12 cellular contexts compared by ENCODE assay signal in genomic region chr1:231416896-231417295, GRCh38. TPM values are rescaled to one million over a fixed set of nuclear protein-coding genes. Genes with fewer than 3 reads are reported as not detected.
DNase-seq lines count a peak whose midpoint lies in the region; TF ChIP-seq lines count a peak whose summit lies in the region.
"Had no signal": no experiment of that assay in that cellular context is flagged by ENCODE, and none has a peak within 500 bp of the region (broad histone marks: within the 10 kb centered on the region; RNA-seq: fewer than 3 reads in every experiment).

No MANE protein-coding gene starts in this region.

- peaks cover 68% of the 10 kb centered on the region for H3K4me1 Mint-ChIP-seq in activated T-cell treated with anti-CD3 and anti-CD28 coated beads, Interleukin-2, amount 50 U/mL, for 24 hours (ENCODE audit: low read depth)

- H3K4me3 ChIP-seq in PC-9, result no peak overlapping the region; the same call in 1 of the 2 replicates
- H3K4me3 ChIP-seq in epithelial cell of proximal tubule (ENCODE audit: low read depth, low read length), result peak overlapping the region; percentile 77
- H3K4me3 ChIP-seq in spleen, result peak overlapping the region in 5 of 8 donors; percentile 80 to 95 (median 90)

- peaks cover 62% of the 10 kb centered on the region for H3K36me3 Mint-ChIP-seq in activated T-cell treated with anti-CD3 and anti-CD28 coated beads, Interleukin-2, amount 50 U/mL, for 24 hours (ENCODE audit: low read depth)

- no peak overlapping the region for H3K27ac Mint-ChIP-seq in activated T-cell treated with anti-CD3 and anti-CD28 coated beads, Interleukin-2, amount 50 U/mL, for 24 hours

- H3K4me2 ChIP-seq in PC-9, result peak overlapping the region; percentile 96

- H3K27ac ChIP-seq in PC-9, result no peak overlapping the region
- peak overlapping the region in 1 of 8 donors; percentile 99 for H3K27ac ChIP-seq in spleen

- TF ChIP-seq CTCF in PC-9 (conservative IDR thresholded peaks at IDR 0.05) (no peak), epithelial cell of proximal tubule (conservative IDR thresholded peaks at IDR 0.05; ENCODE audit: low read depth, low read length) (no peak), spleen (IDR thresholded peaks at IDR 0.05 in 8 of 11, conservative IDR thresholded peaks at IDR 0.05 in 3 of 11) (no peak)

- no peak for TF ChIP-seq POLR2A in spleen (IDR thresholded peaks at IDR 0.05)

- WGBS in spleen, 5 donors, result 17 to 48% (median 31%) methylated on average over 1 of the region's 1 CpG

- H2AFZ ChIP-seq in PC-9, result no peak overlapping the region

- H3F3A ChIP-seq in PC-9 (ENCODE audit: insufficient read depth, low read depth), result no peaks in the 10 kb centered on the region

- POLR2A ChIA-PET in PC-9 (lab: Charles Lee; ENCODE audit: unreplicated experiment), result no interaction called here

- CTCF ChIA-PET in PC-9 (lab: Charles Lee), result no interaction called here

- peak overlapping the region; percentile 81 for H3K4me3 Mint-ChIP-seq in activated T-cell treated with anti-CD3 and anti-CD28 coated beads, Interleukin-2, amount 50 U/mL, for 24 hours

- H3K4me1 ChIP-seq in PC-9 (replicated peaks; ENCODE audit: insufficient read depth) (peaks cover 33% of the 10 kb centered on the region), spleen (peaks cover 42 to 90% (median 68%) of the 10 kb centered on the region in 6 donors)

- H3K79me2 ChIP-seq in PC-9 (ENCODE audit: low read depth), result peaks cover 93% of the 10 kb centered on the region

- BruUV-seq in PC-9 (replicated peaks; lab: Mats Ljungman, UMichigan), result no TSS peak

- H3K9me2 ChIP-seq in PC-9 (ENCODE audit: insufficient read depth), result no peaks in the 10 kb centered on the region

- H3K27me3 ChIP-seq in PC-9 (ENCODE audit: insufficient read depth, low read depth) (no peaks in the 10 kb centered on the region), spleen (replicated peaks in 1 of 7) (no peaks in the 10 kb centered on the region)
- H3K27me3 ChIP-seq: uterus had no signal

- H3K27me3 Mint-ChIP-seq in activated T-cell treated with anti-CD3 and anti-CD28 coated beads, Interleukin-2, amount 50 U/mL, for 24 hours, result no peaks in the 10 kb centered on the region

- no peak for DNase-seq in activated T-cell treated with anti-CD3 and anti-CD28 coated beads, Interleukin-2, amount 50 U/mL, for 24 hours
- DNase-seq in activated T-cell treated with anti-CD3 and anti-CD28 coated beads, Interleukin-2, amount 50 U/mL, for 1 hour, result no peak
- DNase-seq in PC-9 (no peak), epithelial cell of proximal tubule (ENCODE audit: low read depth) (no peak), spleen (no peak), NCI-H446 (lab: John Stamatoyannopoulos, UW) (no peak), NCI-H128 (lab: John Stamatoyannopoulos, UW; ENCODE audit: unreplicated experiment) (no peak), D341Med (ENCODE audit: low spot score) (no peak)
- DNase-seq: cortex of kidney, hypothalamus, SW 1271, uterus had no signal

- no peaks in the 10 kb centered on the region for H3K9me3 Mint-ChIP-seq in activated T-cell treated with anti-CD3 and anti-CD28 coated beads, Interleukin-2, amount 50 U/mL, for 24 hours

- H3K9me3 ChIP-seq in PC-9 (ENCODE audit: insufficient read depth, low read depth) (no peaks in the 10 kb centered on the region), spleen (no peaks in the 10 kb centered on the region)
- H3K9me3 ChIP-seq: uterus had no signal

- H4K20me1 ChIP-seq in PC-9 (ENCODE audit: insufficient read depth), result no peaks in the 10 kb centered on the region

- 0 out of 2 replicates have a peak, but pooled peaks cover 4% of the 10 kb centered on the region for H3K36me3 ChIP-seq in PC-9 (ENCODE audit: low read depth)
- peaks cover 0 to 15% (median 0%) of the 10 kb centered on the region in 6 donors for H3K36me3 ChIP-seq in spleen
- H3K36me3 ChIP-seq: uterus had no signal

- intact Hi-C loops in PC-9 (cut with micrococcal nuclease; ENCODE audit: unreplicated experiment), result no loop called here
- intact Hi-C loops in spleen (cut with DNase I; ENCODE audit: low total_unique reads), result loop anchor here (5.0 to 10.0 kb wide), 2 partner anchors 52 to 170 kb away; no protein-coding TSS in a partner anchor

RNA-seq across cellular contexts. Expression of gene EGLN1, which starts 5.2 kb away (rescaled TPM):
- total RNA-seq in PC-9 (2021) (10.9 and 18.8 TPM in 2 replicates), epithelial cell of proximal tubule (34.5 and 38.6 TPM in 2 replicates), spleen (10 to 100 TPM; 30.2 to 44.0 (median 39.9) TPM)
- polyA plus RNA-seq in spleen, result 10 to 100 TPM in 1 of 3 donors, 1 to 10 TPM in 2; 5.6 to 12.3 (median 7.8) TPM
